ENCODE assay signal across 5 cellular contexts in the genomic region with DNA sequence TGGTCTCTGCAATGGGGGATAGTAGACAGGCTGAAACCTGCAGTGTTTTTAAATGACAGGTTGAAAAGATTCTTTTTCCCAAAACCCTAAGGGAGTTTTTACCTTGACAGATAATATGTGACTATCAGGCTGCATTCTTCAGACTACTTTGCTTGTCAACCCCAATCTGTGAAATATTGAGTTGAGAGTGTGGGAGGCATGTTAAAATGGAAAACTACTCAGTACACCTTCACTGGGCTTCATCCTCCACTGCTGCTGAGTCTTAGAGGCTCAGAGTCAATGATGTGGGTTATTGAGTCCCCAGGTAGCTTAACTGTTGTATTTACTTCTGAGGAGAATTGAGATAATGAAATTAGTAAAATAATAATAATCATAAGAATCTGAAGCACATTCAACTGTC.
"Had no signal": no experiment of that assay in that cellular context is flagged by ENCODE, and none has a peak within 500 bp of the region (broad histone marks: within the 10 kb centered on the region; RNA-seq: fewer than 3 reads in every experiment).

No MANE protein-coding gene starts in this region.

- H3K9ac ChIP-seq: GM23248 had no signal

- H3K4me3 ChIP-seq: GM23248 had no signal

- H3K27ac ChIP-seq: GM23248 had no signal

- DNase-seq: GM23248, GOT3, H7, HCEC 1CT, IMR-90 had no signal

- H2AFZ ChIP-seq: GM23248 had no signal
